8 cellular contexts compared by ENCODE assay signal in genomic region chr13:113493315-113493951, GRCh38. TPM values are rescaled to one million over a fixed set of nuclear protein-coding genes. Genes with fewer than 3 reads are reported as not detected.
DNase-seq lines count a peak whose midpoint lies in the region; ATAC-seq and TF ChIP-seq lines count a peak whose summit lies in the region.

No MANE protein-coding gene starts in this region.

- H3K27ac Mint-ChIP-seq in stimulated activated memory B cell treated with anti-CD40 and anti-IgM and Interleukin-4, amounts not matched to agents 10 μg/mL and 1 μg/mL and 100 μg/mL, for 72 hours: peak overlapping the region; percentile 24

- WGBS in gastroesophageal sphincter (ENCODE audit: low coverage in 1 of 2), 2 donors: 36 to 38% methylated on average over 5 of the region's 5 CpGs

- no peak for TF ChIP-seq EP300 in gastroesophageal sphincter (IDR thresholded peaks at IDR 0.05)

- H3K36me3 ChIP-seq in KMS-11 (ENCODE audit: insufficient read depth): no peaks in the 10 kb centered on the region
- H3K36me3 ChIP-seq in gastroesophageal sphincter: peaks cover 0 to 37% of the 10 kb centered on the region in 2 donors

- H3K4me3 Mint-ChIP-seq in stimulated activated memory B cell treated with anti-CD40 and anti-IgM and Interleukin-4, amounts not matched to agents 10 μg/mL and 1 μg/mL and 100 μg/mL, for 72 hours: no peak overlapping the region

- peaks cover 19% of the 10 kb centered on the region; the same call in 1 of the 2 replicates for H3K79me2 ChIP-seq in KMS-11 (ENCODE audit: insufficient read depth, low read depth)

- peaks cover 54% of the 10 kb centered on the region for H3K4me1 Mint-ChIP-seq in stimulated activated memory B cell treated with anti-CD40 and anti-IgM and Interleukin-4, amounts not matched to agents 10 μg/mL and 1 μg/mL and 100 μg/mL, for 72 hours

- ATAC-seq in gastroesophageal sphincter: no peak
- ATAC-seq in stimulated activated memory B cell treated with anti-CD40 and anti-IgM and Interleukin-4, amounts not matched to agents 10 μg/mL and 1 μg/mL and 100 μg/mL, for 72 hours: no peak

- H3K27me3 Mint-ChIP-seq in stimulated activated memory B cell treated with anti-CD40 and anti-IgM and Interleukin-4, amounts not matched to agents 10 μg/mL and 1 μg/mL and 100 μg/mL, for 72 hours: no peaks in the 10 kb centered on the region

- H3K27ac ChIP-seq in KMS-11 (no peak overlapping the region; the same call in 1 of the 2 replicates), gastroesophageal sphincter (peak overlapping the region in 3 of 4 donors; percentile 17 to 33 (median 21))

- H3K36me3 Mint-ChIP-seq in stimulated activated memory B cell treated with anti-CD40 and anti-IgM and Interleukin-4, amounts not matched to agents 10 μg/mL and 1 μg/mL and 100 μg/mL, for 72 hours: peaks cover 26% of the 10 kb centered on the region

- no peaks in the 10 kb centered on the region for H3K9me3 Mint-ChIP-seq in stimulated activated memory B cell treated with anti-CD40 and anti-IgM and Interleukin-4, amounts not matched to agents 10 μg/mL and 1 μg/mL and 100 μg/mL, for 72 hours

- H3K4me1 ChIP-seq in KMS-11 (ENCODE audit: low read depth, poor library complexity, severe bottlenecking): peaks cover 13% of the 10 kb centered on the region
- H3K4me1 ChIP-seq in gastroesophageal sphincter: peaks cover 5 to 81% (median 35%) of the 10 kb centered on the region in 3 donors

- H3K9ac ChIP-seq in KMS-11: no peak overlapping the region

- no peaks in the 10 kb centered on the region for H3K9me3 ChIP-seq in gastroesophageal sphincter

- no peak overlapping the region for H2AFZ ChIP-seq in KMS-11 (ENCODE audit: low read depth)

- no peaks in the 10 kb centered on the region for H3K27me3 ChIP-seq in KMS-11 (ENCODE audit: insufficient read depth, low read depth)
- H3K27me3 ChIP-seq in gastroesophageal sphincter: no peaks in the 10 kb centered on the region

- H4K20me1 ChIP-seq in KMS-11 (ENCODE audit: insufficient read depth): no peaks in the 10 kb centered on the region

- TF ChIP-seq CTCF in KMS-11 (conservative IDR thresholded peaks at IDR 0.05; ENCODE audit: low read depth, low read length): no peak
- TF ChIP-seq CTCF in WI38 (IDR thresholded peaks at IDR 0.05; ENCODE audit: low read depth, low read length): no peak
- no peak for TF ChIP-seq CTCF in gastroesophageal sphincter (IDR thresholded peaks at IDR 0.05)

- no peak overlapping the region for H3K4me3 ChIP-seq in KMS-11 (IDR thresholded peaks at IDR 0.05; ENCODE audit: insufficient read depth, low read depth, low read length)
- peak overlapping the region; percentile 19 for H3K4me3 ChIP-seq in WI38 (ENCODE audit: low read depth, low read length)
- H3K4me3 ChIP-seq in gastroesophageal sphincter: no peak overlapping the region

- H3K4me2 ChIP-seq in KMS-11: peak overlapping the region; percentile 36; the same call in 1 of the 2 replicates

- peak; percentile 96 for DNase-seq in A172 (ENCODE audit: low spot score)
- peak; percentile 77 for DNase-seq in GM04504 (ENCODE audit: low read depth)
- DNase-seq in C1 segment of cervical spinal cord (lab: John Stamatoyannopoulos, UW): no peak
- DNase-seq in superior temporal gyrus (ENCODE audit: extremely low spot score): no peak

- TF ChIP-seq POLR2A in gastroesophageal sphincter (IDR thresholded peaks at IDR 0.05): no peak

RNA-seq across cellular contexts. Expression of gene DCUN1D2, which starts 2.9 kb away (rescaled TPM):
- total RNA-seq in A172 (2014; rRNA removed; shearing (Covaris generic)): 14.0 and 18.6 TPM in 2 replicates
- 10 to 100 TPM; 12.3 to 20.2 (median 17.3) TPM for total RNA-seq in gastroesophageal sphincter

RNA-seq across cellular contexts. Expression of gene ADPRHL1, which starts 40.1 kb away (rescaled TPM):
- total RNA-seq in A172 (2014; rRNA removed; shearing (Covaris generic)): 0.96 and 2.1 TPM in 2 replicates
- 10 to 100 TPM in 1 of 4 donors, 1 to 10 TPM in 3; 4.7 to 33.8 (median 8.9) TPM for total RNA-seq in gastroesophageal sphincter

Comparison
In these comparisons a context has a peak if more than half of its experiments do, and no peak if none do; other contexts are left out.
1. DNase-seq: peak in A172 (single experiment) and GM04504 (single experiment); none in C1 segment of cervical spinal cord (0 of 14) and superior temporal gyrus (single experiment).